Comparison of ENCODE assay signal across 1 cellular context in the genomic region with DNA sequence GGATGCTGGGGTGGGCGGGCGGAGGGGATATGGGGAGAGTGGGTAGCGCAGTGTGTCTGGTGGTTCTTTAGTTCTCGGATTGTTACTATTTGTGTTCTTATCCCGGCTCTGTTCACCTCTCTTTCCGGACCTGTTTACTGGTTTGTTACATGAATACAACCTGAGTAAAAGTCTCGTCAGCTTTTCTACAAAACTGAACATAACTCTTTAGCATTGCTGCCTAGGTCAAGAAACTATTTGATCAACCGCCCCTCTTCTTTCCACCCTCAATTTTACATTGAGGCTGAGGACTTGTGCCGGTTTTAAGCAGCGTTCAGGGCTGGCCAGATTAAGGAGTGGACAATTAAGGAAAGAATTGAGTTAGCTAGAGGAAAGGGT.
TF ChIP-seq lines count a peak whose summit lies in the region.

No MANE protein-coding gene starts in this region.

TF ChIP-seq in H1, 55 proteins besides CTCF, POLR2A, EP300 and RAD21:
- TF ChIP-seq HDAC2 (IDR thresholded peaks at IDR 0.05; ENCODE audit: borderline replicate concordance in 1 of 2, low read depth in 2 of 2, low read length in 2 of 2) (no peak), YY1 (IDR thresholded peaks at IDR 0.05; ENCODE audit: low read depth, low read length) (no peak), PHF8 (conservative IDR thresholded peaks at IDR 0.05; ENCODE audit: low read depth, low read length) (no peak), TBP (IDR thresholded peaks at IDR 0.05; ENCODE audit: low read depth, low read length) (no peak), BRCA1 (IDR thresholded peaks at IDR 0.05; ENCODE audit: low read depth, low read length) (no peak), RNF2 (IDR thresholded peaks at IDR 0.05; ENCODE audit: borderline replicate concordance, low read depth, low read length, missing control alignments, poor library complexity, severe bottlenecking) (no peak), TCF12 (IDR thresholded peaks at IDR 0.05; ENCODE audit: low read depth, low read length) (no peak), JUND (IDR thresholded peaks at IDR 0.05; ENCODE audit: low read length) (no peak), CHD1 (IDR thresholded peaks at IDR 0.05; ENCODE audit: low read depth, low read length) (no peak), SIX5 (IDR thresholded peaks at IDR 0.05; ENCODE audit: low read depth, low read length) (no peak), SUZ12 (IDR thresholded peaks at IDR 0.05; ENCODE audit: low read length) (no peak), SP1 (IDR thresholded peaks at IDR 0.05; ENCODE audit: low read depth, low read length) (no peak), ZNF274 (IDR thresholded peaks at IDR 0.05; ENCODE audit: borderline replicate concordance, extremely low read depth, low read length) (no peak), RFX5 (IDR thresholded peaks at IDR 0.05; ENCODE audit: borderline replicate concordance, low read depth, low read length) (no peak), GTF2F1 (IDR thresholded peaks at IDR 0.05; ENCODE audit: borderline replicate concordance, low read depth, low read length) (no peak), BACH1 (IDR thresholded peaks at IDR 0.05; ENCODE audit: low read length) (no peak), SP4 (IDR thresholded peaks at IDR 0.05; ENCODE audit: low read length) (no peak), BCL11A (IDR thresholded peaks at IDR 0.05; ENCODE audit: low read depth in 2 of 2, low read length in 2 of 2) (no peak)
- TF ChIP-seq, protein P1, sequence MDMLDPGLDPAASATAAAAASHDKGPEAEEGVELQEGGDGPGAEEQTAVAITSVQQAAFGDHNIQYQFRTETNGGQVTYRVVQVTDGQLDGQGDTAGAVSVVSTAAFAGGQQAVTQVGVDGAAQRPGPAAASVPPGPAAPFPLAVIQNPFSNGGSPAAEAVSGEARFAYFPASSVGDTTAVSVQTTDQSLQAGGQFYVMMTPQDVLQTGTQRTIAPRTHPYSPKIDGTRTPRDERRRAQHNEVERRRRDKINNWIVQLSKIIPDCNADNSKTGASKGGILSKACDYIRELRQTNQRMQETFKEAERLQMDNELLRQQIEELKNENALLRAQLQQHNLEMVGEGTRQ (IDR thresholded peaks at IDR 0.05; ENCODE audit: low read length): no peak
TF ChIP-seq in H1: peak in this region for 0.
